Comparison of ENCODE assay signal across 12 cellular contexts in genomic region chr2:180523629-180524340, GRCh38.
A peak's percentile ranks its signal among the peaks of the same experiment; 100 is the strongest.
DNase-seq lines count a peak whose midpoint lies in the region; ATAC-seq and TF ChIP-seq lines count a peak whose summit lies in the region.
"Had no signal": no experiment of that assay in that cellular context is flagged by ENCODE, and none has a peak within 500 bp of the region (broad histone marks: within the 10 kb centered on the region; RNA-seq: fewer than 3 reads in every experiment).

No MANE protein-coding gene starts in this region.

- CTCF ChIA-PET in RWPE1 (lab: Yijun Ruan, JAX), result interaction anchor here (0.7 kb wide), 1 partner anchor 195 kb away, joined by 3 read pairs; no protein-coding TSS in a partner anchor

- peak; percentile 69 for DNase-seq in NOMO-1 treated with DMSO at 0.1 percent for 48 hours (lab: John Stamatoyannopoulos, UW; ENCODE audit: unreplicated experiment)
- DNase-seq in NOMO-1 treated with dmso at 0.1 percent for 144 hours (lab: John Stamatoyannopoulos, UW; ENCODE audit: unreplicated experiment), result no peak
- peak; percentile 51 for DNase-seq in RWPE1 (ENCODE audit: low spot score)
- DNase-seq in fibroblast of the aortic adventitia (ENCODE audit: low read depth), result peak; percentile 93
- DNase-seq in upper lobe of right lung, result no peak
- DNase-seq in ecto neural progenitor cell (ENCODE audit: low spot score), result no peak
- DNase-seq in transverse colon, result no peak
- DNase-seq in esophagus squamous epithelium (lab: John Stamatoyannopoulos, UW), result no peak
- DNase-seq: activated CD4-positive, alpha-beta T cell treated with anti-CD3 and anti-CD28 coated beads for 4 hours; activated naive CD4-positive, alpha-beta T cell; nephron progenitor cell; SHP77 treated with DMSO at 0.1 percent for 48 hours had no signal

- no peak for TF ChIP-seq CTCF in RWPE1 (conservative IDR thresholded peaks at IDR 0.05; ENCODE audit: low read depth)
- no peak for TF ChIP-seq CTCF in fibroblast of the aortic adventitia (IDR thresholded peaks at IDR 0.05; ENCODE audit: insufficient read depth, low read length)
- no peak for TF ChIP-seq CTCF in upper lobe of right lung (IDR thresholded peaks at IDR 0.05)
- no peak for TF ChIP-seq CTCF in transverse colon (IDR thresholded peaks at IDR 0.05)
- TF ChIP-seq CTCF in esophagus squamous epithelium (IDR thresholded peaks at IDR 0.05), result no peak

- POLR2A ChIA-PET in RWPE1 (lab: Yijun Ruan, JAX; ENCODE audit: low non-redundant PET), result interaction anchor here (0.7 kb wide), 1 partner anchor 734 kb away, joined by 3 read pairs; no protein-coding TSS in a partner anchor

- peak; percentile 57 for ATAC-seq in upper lobe of right lung

- no peak overlapping the region for H3K27ac ChIP-seq in RWPE1
- H3K27ac ChIP-seq in upper lobe of right lung, result no peak overlapping the region
- H3K27ac ChIP-seq in transverse colon, result no peak overlapping the region
- H3K27ac ChIP-seq in esophagus squamous epithelium, result peak overlapping the region in 1 of 4 donors; percentile 21

- H3K36me3 ChIP-seq in upper lobe of right lung (no peaks in the 10 kb centered on the region), transverse colon (no peaks in the 10 kb centered on the region), esophagus squamous epithelium (no peaks in the 10 kb centered on the region)

- TF ChIP-seq POLR2A in transverse colon (IDR thresholded peaks at IDR 0.05), result no peak
- no peak for TF ChIP-seq POLR2A in esophagus squamous epithelium (IDR thresholded peaks at IDR 0.05)

- WGBS in transverse colon (ENCODE audit: low coverage in 1 of 2), 2 donors, result 67 to 68% methylated on average over 6 of the region's 6 CpGs
- 50 to 67% methylated on average over 6 of the region's 6 CpGs for WGBS in esophagus squamous epithelium, 2 donors

- H3K4me1 ChIP-seq in upper lobe of right lung, result no peaks in the 10 kb centered on the region
- H3K4me1 ChIP-seq in transverse colon, result no peaks in the 10 kb centered on the region
- peaks cover 0 to 12% (median 0%) of the 10 kb centered on the region in 3 donors for H3K4me1 ChIP-seq in esophagus squamous epithelium

- H3K27me3 ChIP-seq in upper lobe of right lung (no peaks in the 10 kb centered on the region), transverse colon (no peaks in the 10 kb centered on the region), esophagus squamous epithelium (no peaks in the 10 kb centered on the region)

- TF ChIP-seq EP300 in transverse colon (IDR thresholded peaks at IDR 0.05; ENCODE audit: low read depth), result no peak

- in situ Hi-C loops in transverse colon (cut with MboI; ENCODE audit: low pct_ligation_motif_present in 1 of 4, low pct_unique_long_range_greater_than_20kb in 1 of 4, low sequenced_read_pairs in 3 of 4), result no loop called here

- no peak overlapping the region for H3K4me3 ChIP-seq in fibroblast of the aortic adventitia (ENCODE audit: low read depth, low read length)
- no peak overlapping the region for H3K4me3 ChIP-seq in upper lobe of right lung
- no peak overlapping the region for H3K4me3 ChIP-seq in transverse colon
- no peak overlapping the region for H3K4me3 ChIP-seq in esophagus squamous epithelium

- H3K9me3 ChIP-seq in upper lobe of right lung (no peaks in the 10 kb centered on the region), transverse colon (no peaks in the 10 kb centered on the region), esophagus squamous epithelium (no peaks in the 10 kb centered on the region)

- intact Hi-C loops in upper lobe of right lung (cut with DNase I) (no loop called here), transverse colon (cut with DNase I; ENCODE audit: low total_unique reads) (no loop called here), esophagus squamous epithelium (cut with DNase I) (no loop called here)

Comparison
In these comparisons a context has a peak if more than half of its experiments do, and no peak if none do; other contexts are left out.
1. DNase-seq: peak in NOMO-1 treated with DMSO at 0.1 percent for 48 hours (single experiment), RWPE1 (single experiment) and fibroblast of the aortic adventitia (single experiment); none in NOMO-1 treated with dmso at 0.1 percent for 144 hours (single experiment), upper lobe of right lung (single experiment), ecto neural progenitor cell (single experiment), transverse colon (single experiment) and esophagus squamous epithelium (single experiment).